ENCODE assay signal across 16 cellular contexts in genomic region chr11:66247801-66248200, GRCh38. TPM values are rescaled to one million over a fixed set of nuclear protein-coding genes. Genes with fewer than 3 reads are reported as not detected.
A peak's percentile ranks its signal among the peaks of the same experiment; 100 is the strongest.
DNase-seq lines count a peak whose midpoint lies in the region; ATAC-seq lines count a peak whose summit lies in the region.
"Had no signal": no experiment of that assay in that cellular context is flagged by ENCODE, and none has a peak within 500 bp of the region (broad histone marks: within the 10 kb centered on the region; RNA-seq: fewer than 3 reads in every experiment).

No MANE protein-coding gene starts in this region.

- no peak for DNase-seq in activated naive CD8-positive, alpha-beta T cell treated with anti-CD3 and anti-CD28 coated beads for 36 hours
- no peak for DNase-seq in activated naive CD8-positive, alpha-beta T cell treated with anti-CD3 and anti-CD28 coated beads, Interleukin-2, amount 50 U/mL, for 24 hours
- no peak for DNase-seq in naive thymus-derived CD8-positive, alpha-beta T cell
- DNase-seq in NCI-H1105 treated with DMSO at 0.1 percent for 48 hours (lab: John Stamatoyannopoulos, UW) (no peak), HuH-7.5 (ENCODE audit: low spot score) (no peak)
- DNase-seq: C1 segment of cervical spinal cord, DMS79, KBM-7, NCI-H1105, NCI-H1694, NCI-H2081 treated with DMSO at 0.1 percent for 48 hours, NCI-H774, OCI-M1, SIG-M5 had no signal

- no peaks in the 10 kb centered on the region for H3K27me3 Mint-ChIP-seq in activated naive CD8-positive, alpha-beta T cell
- H3K27me3 Mint-ChIP-seq in activated naive CD8-positive, alpha-beta T cell treated with anti-CD3 and anti-CD28 coated beads for 36 hours, result no peaks in the 10 kb centered on the region
- H3K27me3 Mint-ChIP-seq in activated naive CD8-positive, alpha-beta T cell treated with anti-CD3 and anti-CD28 coated beads, Interleukin-2, amount 50 U/mL, for 24 hours, result no peaks in the 10 kb centered on the region
- H3K27me3 Mint-ChIP-seq in naive thymus-derived CD8-positive, alpha-beta T cell, result no peaks in the 10 kb centered on the region

- H3K4me1 Mint-ChIP-seq in activated naive CD8-positive, alpha-beta T cell (ENCODE audit: low read depth), result peaks cover 2% of the 10 kb centered on the region
- peaks cover 7% of the 10 kb centered on the region for H3K4me1 Mint-ChIP-seq in activated naive CD8-positive, alpha-beta T cell treated with anti-CD3 and anti-CD28 coated beads for 36 hours
- peaks cover 4% of the 10 kb centered on the region for H3K4me1 Mint-ChIP-seq in activated naive CD8-positive, alpha-beta T cell treated with anti-CD3 and anti-CD28 coated beads, Interleukin-2, amount 50 U/mL, for 24 hours
- peaks cover 4 to 39% (median 16%) of the 10 kb centered on the region in 4 donors for H3K4me1 Mint-ChIP-seq in naive thymus-derived CD8-positive, alpha-beta T cell

- POLR2A ChIA-PET in naive thymus-derived CD8-positive, alpha-beta T cell (lab: Charles Lee), result interaction anchor here (0.7 kb wide), 1 partner anchor 1067 kb away, joined by 3 read pairs; no protein-coding TSS in a partner anchor

- H3K36me3 Mint-ChIP-seq in activated naive CD8-positive, alpha-beta T cell, result peaks cover 2% of the 10 kb centered on the region
- no peaks in the 10 kb centered on the region for H3K36me3 Mint-ChIP-seq in activated naive CD8-positive, alpha-beta T cell treated with anti-CD3 and anti-CD28 coated beads for 36 hours
- H3K36me3 Mint-ChIP-seq in activated naive CD8-positive, alpha-beta T cell treated with anti-CD3 and anti-CD28 coated beads, Interleukin-2, amount 50 U/mL, for 24 hours (ENCODE audit: low read depth), result peaks cover 5% of the 10 kb centered on the region
- H3K36me3 Mint-ChIP-seq in naive thymus-derived CD8-positive, alpha-beta T cell, result peaks cover 0 to 56% (median 0%) of the 10 kb centered on the region in 3 donors

- H3K27ac Mint-ChIP-seq in activated naive CD8-positive, alpha-beta T cell, result peak overlapping the region; percentile 43
- no peak overlapping the region for H3K27ac Mint-ChIP-seq in activated naive CD8-positive, alpha-beta T cell treated with anti-CD3 and anti-CD28 coated beads for 36 hours
- H3K27ac Mint-ChIP-seq in activated naive CD8-positive, alpha-beta T cell treated with anti-CD3 and anti-CD28 coated beads, Interleukin-2, amount 50 U/mL, for 24 hours, result peak overlapping the region; percentile 23
- H3K27ac Mint-ChIP-seq in naive thymus-derived CD8-positive, alpha-beta T cell, result peak overlapping the region in 7 of 10 donors; percentile 18 to 69 (median 49)

- ATAC-seq in activated naive CD8-positive, alpha-beta T cell treated with anti-CD3 and anti-CD28 coated beads, Interleukin-2, amount 50 U/mL, for 24 hours, result no peak
- ATAC-seq in naive thymus-derived CD8-positive, alpha-beta T cell, result no peak
- ATAC-seq in HG03378 (IDR thresholded peaks at IDR 0.05; ENCODE audit: unreplicated experiment), result no peak

- H3K9me3 Mint-ChIP-seq in activated naive CD8-positive, alpha-beta T cell (ENCODE audit: low read depth), result no peaks in the 10 kb centered on the region
- H3K9me3 Mint-ChIP-seq in activated naive CD8-positive, alpha-beta T cell treated with anti-CD3 and anti-CD28 coated beads for 36 hours, result no peaks in the 10 kb centered on the region
- H3K9me3 Mint-ChIP-seq in activated naive CD8-positive, alpha-beta T cell treated with anti-CD3 and anti-CD28 coated beads, Interleukin-2, amount 50 U/mL, for 24 hours, result no peaks in the 10 kb centered on the region
- no peaks in the 10 kb centered on the region for H3K9me3 Mint-ChIP-seq in naive thymus-derived CD8-positive, alpha-beta T cell

- H3K4me3 Mint-ChIP-seq in activated naive CD8-positive, alpha-beta T cell, result no peak overlapping the region
- H3K4me3 Mint-ChIP-seq in activated naive CD8-positive, alpha-beta T cell treated with anti-CD3 and anti-CD28 coated beads for 36 hours, result no peak overlapping the region
- H3K4me3 Mint-ChIP-seq in activated naive CD8-positive, alpha-beta T cell treated with anti-CD3 and anti-CD28 coated beads, Interleukin-2, amount 50 U/mL, for 24 hours, result no peak overlapping the region
- peak overlapping the region in 1 of 10 donors; percentile 14 for H3K4me3 Mint-ChIP-seq in naive thymus-derived CD8-positive, alpha-beta T cell

RNA-seq across cellular contexts. Expression of gene KLC2, which starts 9.7 kb away (rescaled TPM):
- total RNA-seq in activated naive CD8-positive, alpha-beta T cell treated with anti-CD3 and anti-CD28 coated beads for 36 hours, result 10 to 100 TPM; 39.4 to 40.2 TPM
- total RNA-seq in naive thymus-derived CD8-positive, alpha-beta T cell, result 10 to 100 TPM; 35.7 to 38.4 TPM
- polyA plus RNA-seq in naive thymus-derived CD8-positive, alpha-beta T cell, result 1 to 10 TPM; 3.7 to 8.1 (median 6.1) TPM

RNA-seq across cellular contexts. Expression of gene RAB1B, which starts 20.6 kb away (rescaled TPM):
- 100 to 1,000 TPM in 1 of 2 experiments, 10 to 100 TPM in 1; 97.6 to 102 TPM for total RNA-seq in activated naive CD8-positive, alpha-beta T cell treated with anti-CD3 and anti-CD28 coated beads for 36 hours
- 10 to 100 TPM; 68.4 to 69.2 TPM for total RNA-seq in naive thymus-derived CD8-positive, alpha-beta T cell
- 10 to 100 TPM; 13.1 to 16.1 (median 14.0) TPM for polyA plus RNA-seq in naive thymus-derived CD8-positive, alpha-beta T cell

RNA-seq across cellular contexts. Expression of gene CNIH2, which starts 30.2 kb away (rescaled TPM):
- total RNA-seq in activated naive CD8-positive, alpha-beta T cell treated with anti-CD3 and anti-CD28 coated beads for 36 hours, result 1 to 10 TPM; 1.9 to 2.2 TPM
- total RNA-seq in naive thymus-derived CD8-positive, alpha-beta T cell, result 1 to 10 TPM; 1.1 to 2.8 TPM
- polyA plus RNA-seq in naive thymus-derived CD8-positive, alpha-beta T cell, result not detected

RNA-seq across cellular contexts. Expression of gene YIF1A, which starts 41.1 kb away (rescaled TPM):
- total RNA-seq in activated naive CD8-positive, alpha-beta T cell treated with anti-CD3 and anti-CD28 coated beads for 36 hours, result 10 to 100 TPM; 64.1 to 72.4 TPM
- total RNA-seq in naive thymus-derived CD8-positive, alpha-beta T cell, result 10 to 100 TPM; 26.9 to 36.8 TPM
- 10 to 100 TPM; 49.1 to 59.9 (median 53.9) TPM for polyA plus RNA-seq in naive thymus-derived CD8-positive, alpha-beta T cell

RNA-seq across cellular contexts. Expression of gene TMEM151A, which starts 43.9 kb away (rescaled TPM):
- not detected for total RNA-seq in activated naive CD8-positive, alpha-beta T cell treated with anti-CD3 and anti-CD28 coated beads for 36 hours
- under 1 TPM in 1 of 2 experiments, not detected in 1; 0.13 TPM for total RNA-seq in naive thymus-derived CD8-positive, alpha-beta T cell
- polyA plus RNA-seq in naive thymus-derived CD8-positive, alpha-beta T cell, result not detected
